In genomic region chr4:184689681-184690080, GRCh38 we compare ENCODE assay signal across 22 cellular contexts.
"Had no signal": no experiment of that assay in that cellular context is flagged by ENCODE, and none has a peak within 500 bp of the region (broad histone marks: within the 10 kb centered on the region; RNA-seq: fewer than 3 reads in every experiment).

No MANE protein-coding gene starts in this region.

- H3K27me3 ChIP-seq: cardiac muscle cell had no signal

- H3K4me3 ChIP-seq: cardiac muscle cell had no signal

- H3K27me3 Mint-ChIP-seq: activated CD8-positive, alpha-beta T cell treated with anti-CD3 and anti-CD28 coated beads for 36 hours; activated naive CD4-positive, alpha-beta T cell treated with anti-CD3 and anti-CD28 coated beads, Interleukin-2, amount 50 U/mL, for 24 hours; brain had no signal

- H3K9me3 Mint-ChIP-seq: activated CD8-positive, alpha-beta T cell treated with anti-CD3 and anti-CD28 coated beads for 36 hours; activated naive CD4-positive, alpha-beta T cell treated with anti-CD3 and anti-CD28 coated beads, Interleukin-2, amount 50 U/mL, for 24 hours; activated T-cell treated with anti-CD3 and anti-CD28 coated beads, Interleukin-2, amount 50 U/mL, for 72 hours; activated T-helper 2 cell treated with anti-CD3 and anti-CD28 coated beads, Interferon-gamma antibody, Interleukin-2, Interleukin-4, amounts not matched to agents 10 μg/mL and 5 μg/mL and 100 μg/mL, durations not matched to agents 14 hours and 24 hours and 36 hours; T-helper 1 cell treated with Interleukin-12 subunit alpha and Interleukin-12 subunit beta and Interleukin-4 antibody, amounts not matched to agents 30 μg/mL and 1 μg/mL, for 36 hours had no signal

- H3K27ac Mint-ChIP-seq: activated CD8-positive, alpha-beta T cell treated with anti-CD3 and anti-CD28 coated beads for 36 hours; activated naive CD4-positive, alpha-beta T cell treated with anti-CD3 and anti-CD28 coated beads, Interleukin-2, amount 50 U/mL, for 24 hours; activated T-cell treated with anti-CD3 and anti-CD28 coated beads, Interleukin-2, amount 50 U/mL, for 72 hours; activated T-helper 2 cell treated with anti-CD3 and anti-CD28 coated beads, Interferon-gamma antibody, Interleukin-2, Interleukin-4, amounts not matched to agents 10 μg/mL and 5 μg/mL and 100 μg/mL, durations not matched to agents 14 hours and 24 hours and 36 hours; brain; T-helper 1 cell treated with Interleukin-12 subunit alpha and Interleukin-12 subunit beta and Interleukin-4 antibody, amounts not matched to agents 30 μg/mL and 1 μg/mL, for 36 hours had no signal

- ATAC-seq: activated CD4-positive, CD25-positive, alpha-beta regulatory T cell treated with anti-CD3 and anti-CD28 coated beads, Interleukin-2, amount 50 U/mL, for 24 hours; activated CD8-positive, alpha-beta T cell treated with anti-CD3 and anti-CD28 coated beads for 36 hours; activated T-cell treated with anti-CD3 and anti-CD28 coated beads, Interleukin-2, amount 50 U/mL, for 72 hours had no signal

- H3K27ac ChIP-seq: cardiac muscle cell had no signal

- H3K4me3 Mint-ChIP-seq: activated CD8-positive, alpha-beta T cell treated with anti-CD3 and anti-CD28 coated beads for 36 hours; activated naive CD4-positive, alpha-beta T cell treated with anti-CD3 and anti-CD28 coated beads, Interleukin-2, amount 50 U/mL, for 24 hours; activated T-cell treated with anti-CD3 and anti-CD28 coated beads, Interleukin-2, amount 50 U/mL, for 72 hours; brain; T-helper 1 cell treated with Interleukin-12 subunit alpha and Interleukin-12 subunit beta and Interleukin-4 antibody, amounts not matched to agents 30 μg/mL and 1 μg/mL, for 36 hours had no signal

- DNase-seq: activated CD4-positive, alpha-beta T cell treated with anti-CD3 and anti-CD28 coated beads for 4 hours; activated CD8-positive, alpha-beta memory T cell treated with anti-CD3 and anti-CD28 coated beads, Interleukin-2, amount 50 U/mL, for 4 hours; activated CD8-positive, alpha-beta T cell treated with anti-CD3 and anti-CD28 coated beads for 36 hours; activated T-cell treated with anti-CD3 and anti-CD28 coated beads, Interleukin-2, amount 50 U/mL, for 72 hours; amygdala; MM.1S; NCI-H1105; NCI-H1436; NCI-H1694 treated with DMSO at 0.1 percent for 48 hours; NCI-H2029 treated with DMSO at 0.1 percent for 48 hours; NCI-H345; NCI-H510A; NCI-H526 treated with DMSO at 0.1 percent for 48 hours; NCI-H82; RPMI8226; SHP77 had no signal
